In the genomic region with DNA sequence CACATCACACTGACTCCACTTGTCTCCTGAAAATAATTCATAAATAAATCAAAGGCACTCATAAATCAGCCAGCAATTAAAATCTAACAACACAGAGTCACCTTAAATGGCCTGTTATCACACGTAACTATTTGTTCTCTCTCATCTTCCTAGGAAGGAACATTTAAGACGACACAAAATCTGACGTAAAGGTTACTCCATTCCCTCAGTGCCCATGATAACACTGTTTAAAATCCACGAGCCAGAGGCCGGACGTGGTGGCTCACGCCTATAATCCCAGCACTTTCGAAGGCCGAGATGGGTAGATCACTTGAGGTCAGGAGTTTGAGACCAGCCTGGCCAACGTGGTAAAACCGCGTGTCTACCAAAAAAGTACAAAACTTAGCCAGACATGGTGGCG, we compare ENCODE assay signal across 19 cellular contexts. TPM values are rescaled to one million over a fixed set of nuclear protein-coding genes. Genes with fewer than 3 reads are reported as not detected.
"Had no signal": no experiment of that assay in that cellular context is flagged by ENCODE, and none has a peak within 500 bp of the region (broad histone marks: within the 10 kb centered on the region; RNA-seq: fewer than 3 reads in every experiment).

No MANE protein-coding gene starts in this region.

- DNase-seq: activated CD4-positive, alpha-beta memory T cell treated with anti-CD3 and anti-CD28 coated beads for 36 hours; activated CD4-positive, alpha-beta T cell treated with anti-CD3 and anti-CD28 coated beads for 1 hour; activated CD8-positive, alpha-beta memory T cell treated with anti-CD3 and anti-CD28 coated beads, Interleukin-2, amount 10 ng/mL, durations not matched to agents 7 days and 5 days; activated naive CD4-positive, alpha-beta T cell treated with anti-CD3 and anti-CD28 coated beads for 36 hours; activated naive CD8-positive, alpha-beta T cell treated with anti-CD3 and anti-CD28 coated beads, Interleukin-2, amount 50 U/mL, for 24 hours; activated T-cell treated with anti-CD3 and anti-CD28 coated beads, Interleukin-2, amount 50 U/mL, for 1 hour; aorta; dorsolateral prefrontal cortex; left lung; mammary epithelial cell; occipital lobe; right lobe of liver; spleen; stimulated activated naive CD8-positive, alpha-beta T cell treated with anti-CD3 and anti-CD28 coated beads, Interleukin-15, amount 100 ng/mL, for 72 hours; T-cell; testis had no signal

- H3K27ac ChIP-seq: dorsolateral prefrontal cortex, left lung, right lobe of liver, spleen, testis had no signal

- H3K4me3 ChIP-seq: dorsolateral prefrontal cortex, left lung, right lobe of liver, spleen, testis had no signal

- H3K36me3 ChIP-seq: right lobe of liver had no signal

- H3K27ac Mint-ChIP-seq: activated CD4-positive, alpha-beta memory T cell treated with anti-CD3 and anti-CD28 coated beads for 36 hours; activated CD8-positive, alpha-beta memory T cell treated with anti-CD3 and anti-CD28 coated beads, Interleukin-2, amount 10 ng/mL, durations not matched to agents 7 days and 5 days; activated naive CD4-positive, alpha-beta T cell treated with anti-CD3 and anti-CD28 coated beads for 36 hours; activated naive CD8-positive, alpha-beta T cell treated with anti-CD3 and anti-CD28 coated beads, Interleukin-2, amount 50 U/mL, for 24 hours; activated T-helper 2 cell treated with anti-CD3 and anti-CD28 coated beads, Interferon-gamma antibody, Interleukin-2, Interleukin-4, amounts not matched to agents 10 μg/mL and 5 μg/mL and 100 μg/mL, durations not matched to agents 14 hours and 24 hours and 36 hours; natural killer cell treated with Interleukin-12 subunit alpha and Interleukin-12 subunit beta and Interleukin-15 and Interleukin-18, amount 100 ng/mL, for 72 hours; stimulated activated naive CD8-positive, alpha-beta T cell treated with anti-CD3 and anti-CD28 coated beads, Interleukin-15, amount 100 ng/mL, for 72 hours; T-cell had no signal

- H3K4me3 Mint-ChIP-seq: activated CD4-positive, alpha-beta memory T cell treated with anti-CD3 and anti-CD28 coated beads for 36 hours; activated CD8-positive, alpha-beta memory T cell treated with anti-CD3 and anti-CD28 coated beads, Interleukin-2, amount 10 ng/mL, durations not matched to agents 7 days and 5 days; activated naive CD4-positive, alpha-beta T cell treated with anti-CD3 and anti-CD28 coated beads for 36 hours; activated naive CD8-positive, alpha-beta T cell treated with anti-CD3 and anti-CD28 coated beads, Interleukin-2, amount 50 U/mL, for 24 hours; natural killer cell treated with Interleukin-12 subunit alpha and Interleukin-12 subunit beta and Interleukin-15 and Interleukin-18, amount 100 ng/mL, for 72 hours; stimulated activated naive CD8-positive, alpha-beta T cell treated with anti-CD3 and anti-CD28 coated beads, Interleukin-15, amount 100 ng/mL, for 72 hours; T-cell had no signal

- H3K27me3 Mint-ChIP-seq: activated CD8-positive, alpha-beta memory T cell treated with anti-CD3 and anti-CD28 coated beads, Interleukin-2, amount 10 ng/mL, durations not matched to agents 7 days and 5 days; activated naive CD8-positive, alpha-beta T cell treated with anti-CD3 and anti-CD28 coated beads, Interleukin-2, amount 50 U/mL, for 24 hours; natural killer cell treated with Interleukin-12 subunit alpha and Interleukin-12 subunit beta and Interleukin-15 and Interleukin-18, amount 100 ng/mL, for 72 hours; stimulated activated naive CD8-positive, alpha-beta T cell treated with anti-CD3 and anti-CD28 coated beads, Interleukin-15, amount 100 ng/mL, for 72 hours had no signal

- H3K9me3 ChIP-seq: left lung, right lobe of liver, testis had no signal

- H3K4me1 Mint-ChIP-seq: activated CD8-positive, alpha-beta memory T cell treated with anti-CD3 and anti-CD28 coated beads, Interleukin-2, amount 10 ng/mL, durations not matched to agents 7 days and 5 days; activated naive CD8-positive, alpha-beta T cell treated with anti-CD3 and anti-CD28 coated beads, Interleukin-2, amount 50 U/mL, for 24 hours; stimulated activated naive CD8-positive, alpha-beta T cell treated with anti-CD3 and anti-CD28 coated beads, Interleukin-15, amount 100 ng/mL, for 72 hours; T-cell had no signal

- H3K9me3 Mint-ChIP-seq: activated naive CD8-positive, alpha-beta T cell treated with anti-CD3 and anti-CD28 coated beads, Interleukin-2, amount 50 U/mL, for 24 hours; activated T-helper 2 cell treated with anti-CD3 and anti-CD28 coated beads, Interferon-gamma antibody, Interleukin-2, Interleukin-4, amounts not matched to agents 10 μg/mL and 5 μg/mL and 100 μg/mL, durations not matched to agents 14 hours and 24 hours and 36 hours had no signal

- H3K36me3 Mint-ChIP-seq: activated CD4-positive, alpha-beta memory T cell treated with anti-CD3 and anti-CD28 coated beads for 36 hours; activated CD8-positive, alpha-beta memory T cell treated with anti-CD3 and anti-CD28 coated beads, Interleukin-2, amount 10 ng/mL, durations not matched to agents 7 days and 5 days; T-cell had no signal

- H3K27me3 ChIP-seq: dorsolateral prefrontal cortex, left lung, right lobe of liver, spleen, testis had no signal

- ATAC-seq: activated CD8-positive, alpha-beta memory T cell treated with anti-CD3 and anti-CD28 coated beads, Interleukin-2, amount 10 ng/mL, durations not matched to agents 7 days and 5 days; activated naive CD8-positive, alpha-beta T cell treated with anti-CD3 and anti-CD28 coated beads, Interleukin-2, amount 50 U/mL, for 24 hours; esophagus mucosa; natural killer cell treated with Interleukin-12 subunit alpha and Interleukin-12 subunit beta and Interleukin-15 and Interleukin-18, amount 100 ng/mL, for 72 hours; right lobe of liver; stimulated activated naive CD8-positive, alpha-beta T cell treated with anti-CD3 and anti-CD28 coated beads, Interleukin-15, amount 100 ng/mL, for 72 hours; T-cell had no signal

RNA-seq across cellular contexts. Expression of gene MYO10, which starts 56.4 kb away (rescaled TPM):
- total RNA-seq: activated CD8-positive, alpha-beta memory T cell treated with anti-CD3 and anti-CD28 coated beads, Interleukin-2, amount 10 ng/mL, durations not matched to agents 7 days and 5 days; natural killer cell treated with Interleukin-12 subunit alpha and Interleukin-12 subunit beta and Interleukin-15 and Interleukin-18, amount 100 ng/mL, for 72 hours had no signal
